22 cellular contexts compared by ENCODE assay signal in genomic region chr2:119674711-119675500, GRCh38. TPM values are rescaled to one million over a fixed set of nuclear protein-coding genes. Genes with fewer than 3 reads are reported as not detected.
DNase-seq lines count a peak whose midpoint lies in the region; ATAC-seq and TF ChIP-seq lines count a peak whose summit lies in the region.
"Had no signal": no experiment of that assay in that cellular context is flagged by ENCODE, and none has a peak within 500 bp of the region (broad histone marks: within the 10 kb centered on the region; RNA-seq: fewer than 3 reads in every experiment).

No MANE protein-coding gene starts in this region.

- H3K9me3 Mint-ChIP-seq in type B pancreatic cell = no peaks in the 10 kb centered on the region

- H3K27me3 ChIP-seq in WERI-Rb-1 (ENCODE audit: insufficient read depth, low read depth, severe bottlenecking) (no peaks in the 10 kb centered on the region), brain microvascular endothelial cell (replicated peaks) (no peaks in the 10 kb centered on the region)

- no peak for ATAC-seq in GM19395 (IDR thresholded peaks at IDR 0.05; ENCODE audit: unreplicated experiment)

- H3K4me3 ChIP-seq in WERI-Rb-1 (ENCODE audit: low read depth, low read length) = no peak overlapping the region
- H3K4me3 ChIP-seq in brain microvascular endothelial cell (ENCODE audit: low read depth, low read length) = no peak overlapping the region

- no peaks in the 10 kb centered on the region for H3K27me3 Mint-ChIP-seq in type B pancreatic cell

- H3K27ac Mint-ChIP-seq in type B pancreatic cell = no peak overlapping the region

- H3K4me3 Mint-ChIP-seq in type B pancreatic cell = no peak overlapping the region

- no peak overlapping the region for H3K27ac ChIP-seq in WERI-Rb-1
- no peak overlapping the region for H3K27ac ChIP-seq in brain microvascular endothelial cell
- H3K27ac ChIP-seq: C4-2B had no signal

- peaks cover 7% of the 10 kb centered on the region for H3K4me1 Mint-ChIP-seq in type B pancreatic cell (ENCODE audit: unreplicated experiment)

- H3K36me3 ChIP-seq in WERI-Rb-1 = no peaks in the 10 kb centered on the region
- no peaks in the 10 kb centered on the region for H3K36me3 ChIP-seq in brain microvascular endothelial cell (replicated peaks)

- H3K9me3 ChIP-seq in WERI-Rb-1 (ENCODE audit: severe bottlenecking) = no peaks in the 10 kb centered on the region

- in situ Hi-C loops in brain microvascular endothelial cell (cut with HindIII; ENCODE audit: low pct_ligation_motif_present, low sequenced_read_pairs) = no loop called here

- peak; percentile 13 to 18 for DNase-seq in SHP77 (lab: John Stamatoyannopoulos, UW)
- no peak for DNase-seq in SHP77 treated with DMSO at 0.1 percent for 48 hours (lab: John Stamatoyannopoulos, UW)
- DNase-seq in WERI-Rb-1 = no peak
- peak; percentile 40 for DNase-seq in myocyte (ENCODE audit: low read depth)
- peak; percentile 29 for DNase-seq in type B pancreatic cell (ENCODE audit: extremely low spot score, unreplicated experiment)
- no peak for DNase-seq in brain microvascular endothelial cell
- no peak for DNase-seq in kidney glomerular epithelial cell (lab: John Stamatoyannopoulos, UW)
- DNase-seq: activated CD4-positive, alpha-beta T cell treated with anti-CD3 and anti-CD28 coated beads, Interleukin-2, amount 50 U/mL, for 1 hour; activated gamma-delta T cell; amniotic stem cell; caudate nucleus; DMS153; GF-D8; HCEC 1CT; NCI-H1694; NCI-H345; NK-92 treated with Interleukin-12 subunit alpha and Interleukin-12 subunit beta, amount 100 ng/mL, for 24 hours; RPMI8226; stimulated activated CD4-positive, alpha-beta T cell treated with anti-CD3 and anti-CD28 coated beads, Interleukin-2, amount 100 ng/mL, for 24 hours; SW 1271 had no signal

- TF ChIP-seq CTCF in WERI-Rb-1 (IDR thresholded peaks at IDR 0.05; ENCODE audit: low read depth, low read length) (peak; percentile 32), type B pancreatic cell (conservative IDR thresholded peaks at IDR 0.05) (no peak), brain microvascular endothelial cell (IDR thresholded peaks at IDR 0.05; ENCODE audit: low read depth, low read length, missing control alignments) (no peak)

- no peaks in the 10 kb centered on the region for H3K36me3 Mint-ChIP-seq in type B pancreatic cell

RNA-seq across cellular contexts. Expression of gene TMEM177, which starts 4.1 kb away (rescaled TPM):
- 12.3 and 16.7 TPM in 2 replicates for total RNA-seq in myocyte
- 8.4 TPM for polyA plus RNA-seq in myocyte (2012)
- total RNA-seq in type B pancreatic cell (ENCODE audit: low replicate concordance) = 16.9 and 19.0 TPM in 2 replicates

Comparison
In these comparisons a context has a peak if more than half of its experiments do, and no peak if none do; other contexts are left out.
1. DNase-seq: peak in SHP77 (2 of 2), myocyte (single experiment) and type B pancreatic cell (single experiment); none in SHP77 treated with DMSO at 0.1 percent for 48 hours (single experiment), WERI-Rb-1 (single experiment), brain microvascular endothelial cell (single experiment) and kidney glomerular epithelial cell (single experiment).